Comparison of ENCODE assay signal across 29 cellular contexts in genomic region chr9:109213300-109214121, GRCh38. TPM values are rescaled to one million over a fixed set of nuclear protein-coding genes. Genes with fewer than 3 reads are reported as not detected.
A peak's percentile ranks its signal among the peaks of the same experiment; 100 is the strongest.
DNase-seq lines count a peak whose midpoint lies in the region; ATAC-seq and TF ChIP-seq lines count a peak whose summit lies in the region.
"Had no signal": no experiment of that assay in that cellular context is flagged by ENCODE, and none has a peak within 500 bp of the region (broad histone marks: within the 10 kb centered on the region; RNA-seq: fewer than 3 reads in every experiment).

No MANE protein-coding gene starts in this region.

- no peak for TF ChIP-seq CTCF in Caco-2 (IDR thresholded peaks at IDR 0.05; ENCODE audit: insufficient read depth in 1 of 2, low read depth in 1 of 2, low read length in 1 of 2, severe bottlenecking in 1 of 2, unreplicated experiment in 1 of 2)

- H4K12ac ChIP-seq in trophoblast cell (ENCODE audit: low read depth, low read length), result no peak overlapping the region

- WGBS in right cardiac atrium, result 68% methylated on average over 11 of the region's 11 CpGs
- WGBS in trophoblast cell (ENCODE audit: extremely low coverage, insufficient coverage, insufficient read length), result no CpG with 5 or more reads among the region's 11 CpGs

- ATAC-seq in Right ventricle myocardium inferior, result peak; percentile 74
- ATAC-seq in right cardiac atrium, result peak; percentile 41 to 49
- ATAC-seq: body of pancreas; left colon; stimulated activated naive CD8-positive, alpha-beta T cell treated with anti-CD3 and anti-CD28 coated beads, Interleukin-15, Interleukin-2, amounts not matched to agents 100 U/mL and 50 U/mL, for 24 hours had no signal

- H3K4ac ChIP-seq in trophoblast cell (ENCODE audit: low read depth, low read length), result no peak overlapping the region

- H2AK5ac ChIP-seq in trophoblast cell (ENCODE audit: low read length), result no peak overlapping the region

- H3K4me3 ChIP-seq in right cardiac atrium (ENCODE audit: low read length) (no peak overlapping the region), Caco-2 (ENCODE audit: low read depth, low read length) (no peak overlapping the region), trophoblast cell (ENCODE audit: low read depth, low read length) (no peak overlapping the region)
- H3K4me3 ChIP-seq: body of pancreas, esophagus squamous epithelium, ovary, smooth muscle cell, testis, vagina had no signal

- no peak overlapping the region for H2BK12ac ChIP-seq in trophoblast cell (ENCODE audit: low read length)

- CTCF ChIA-PET in Caco-2 (lab: Charles Lee), result no interaction called here

- H3K9me3 ChIP-seq in right cardiac atrium (ENCODE audit: control insufficient read depth, low read length) (no peaks in the 10 kb centered on the region), Caco-2 (no peaks in the 10 kb centered on the region), trophoblast cell (ENCODE audit: insufficient read depth, low read depth, low read length) (no peaks in the 10 kb centered on the region)
- H3K9me3 ChIP-seq: BE2C, body of pancreas, esophagus squamous epithelium, ovary, testis, vagina had no signal

- no peak overlapping the region for H4K8ac ChIP-seq in trophoblast cell (ENCODE audit: low read depth, low read length)

- H3K4me3 Mint-ChIP-seq in Caco-2 (ENCODE audit: unreplicated experiment), result no peak overlapping the region
- H3K4me3 Mint-ChIP-seq: activated T-helper 1 cell treated with anti-CD3 and anti-CD28 coated beads, Interleukin-12 subunit alpha, Interleukin-12 subunit beta, Interleukin-2, Interleukin-4 antibody, amounts not matched to agents 30 ng/mL and 10 ng/mL and 1 ng/mL, durations not matched to agents 14 hours and 24 hours and 36 hours; HFFc6 had no signal

- H3K4me2 ChIP-seq in trophoblast cell (ENCODE audit: low read length), result no peak overlapping the region
- H3K4me2 ChIP-seq: smooth muscle cell had no signal

- H3K79me1 ChIP-seq in trophoblast cell (ENCODE audit: low read length), result no peaks in the 10 kb centered on the region

- no peak overlapping the region for H3K23ac ChIP-seq in trophoblast cell (ENCODE audit: low read length)

- no peaks in the 10 kb centered on the region for H3K36me3 Mint-ChIP-seq in Caco-2 (ENCODE audit: insufficient read depth, unreplicated experiment)

- H3K9me3 Mint-ChIP-seq in Caco-2 (ENCODE audit: unreplicated experiment), result no peaks in the 10 kb centered on the region
- H3K9me3 Mint-ChIP-seq: activated T-helper 1 cell treated with anti-CD3 and anti-CD28 coated beads, Interleukin-12 subunit alpha, Interleukin-12 subunit beta, Interleukin-2, Interleukin-4 antibody, amounts not matched to agents 30 ng/mL and 10 ng/mL and 1 ng/mL, durations not matched to agents 14 hours and 24 hours and 36 hours; HFFc6 had no signal

- H3K79me2 ChIP-seq in trophoblast cell (ENCODE audit: control insufficient read depth, insufficient read depth, low read length, poor library complexity), result no peaks in the 10 kb centered on the region

- H4K91ac ChIP-seq in trophoblast cell (ENCODE audit: low read depth, low read length), result no peak overlapping the region

- BruUV-seq in Caco-2 (replicated peaks; lab: Mats Ljungman, UMichigan), result no TSS peak

- POLR2A ChIA-PET in Caco-2 (lab: Charles Lee), result no interaction called here

- H3K27ac ChIP-seq in right cardiac atrium (ENCODE audit: low read length) (peak overlapping the region; percentile 66), trophoblast cell (ENCODE audit: low read depth, low read length) (no peak overlapping the region)
- H3K27ac ChIP-seq: body of pancreas, esophagus squamous epithelium, ovary, testis, vagina had no signal

- intact Hi-C loops in Right ventricle myocardium inferior (cut with DNase I) (no loop called here), cardiac septum (cut with DNase I) (no loop called here), right cardiac atrium (cut with DNase I) (no loop called here), Caco-2 (cut with micrococcal nuclease; ENCODE audit: unreplicated experiment) (no loop called here)

- no peak overlapping the region for H2BK120ac ChIP-seq in trophoblast cell (ENCODE audit: insufficient read depth, low read length, poor library complexity)

- DNase-seq in Right ventricle myocardium inferior (ENCODE audit: missing footprints) (no peak), cardiac septum (ENCODE audit: low spot score) (no peak), amniotic epithelial cell (ENCODE audit: low read depth) (peak; percentile 32), right cardiac atrium (peak in 1 of 3 donors; percentile 21), Caco-2 (no peak), trophoblast cell (no peak)
- no peak for DNase-seq in activated CD8-positive, alpha-beta memory T cell treated with anti-CD3 and anti-CD28 coated beads for 24 hours
- DNase-seq: activated naive CD4-positive, alpha-beta T cell treated with Interleukin-2 at 50 U/mL for 16 hours; BE2C; body of pancreas; DMS153; esophagus squamous epithelium; foreskin melanocyte; GOT3; HFFc6; IMR-90; left colon; mesenchymal stem cell; NCI-H187 treated with DMSO at 0.1 percent for 48 hours; NCI-H2227 treated with DMSO at 0.1 percent for 48 hours; NCI-H82; stimulated activated naive CD8-positive, alpha-beta T cell treated with anti-CD3 and anti-CD28 coated beads, Interleukin-15, Interleukin-2, amounts not matched to agents 100 U/mL and 50 U/mL, for 24 hours; T-helper 1 cell; testis had no signal

- no peaks in the 10 kb centered on the region for H3K36me3 ChIP-seq in Caco-2 (ENCODE audit: control insufficient read depth, insufficient read depth, low read length)
- H3K36me3 ChIP-seq in trophoblast cell (ENCODE audit: control insufficient read depth in 1 of 2, insufficient read depth in 2 of 2, low read length in 2 of 2), result no peaks in the 10 kb centered on the region
- H3K36me3 ChIP-seq: BE2C, esophagus squamous epithelium, ovary, vagina had no signal

- H2BK5ac ChIP-seq in trophoblast cell (ENCODE audit: low read depth, low read length, poor library complexity), result no peak overlapping the region

- no peaks in the 10 kb centered on the region for H3K4me1 Mint-ChIP-seq in Caco-2 (ENCODE audit: low read depth, unreplicated experiment)

- no peak overlapping the region for H3K9ac ChIP-seq in trophoblast cell (ENCODE audit: low read length)

- no peak overlapping the region for H3K14ac ChIP-seq in trophoblast cell (ENCODE audit: low read length)

- H3K27ac Mint-ChIP-seq in Caco-2 (ENCODE audit: unreplicated experiment), result no peak overlapping the region
- H3K27ac Mint-ChIP-seq: activated T-helper 1 cell treated with anti-CD3 and anti-CD28 coated beads, Interleukin-12 subunit alpha, Interleukin-12 subunit beta, Interleukin-2, Interleukin-4 antibody, amounts not matched to agents 30 ng/mL and 10 ng/mL and 1 ng/mL, durations not matched to agents 14 hours and 24 hours and 36 hours; HFFc6 had no signal

- H3K18ac ChIP-seq in trophoblast cell (ENCODE audit: low read length), result no peak overlapping the region

- H3K27me3 Mint-ChIP-seq in Caco-2 (ENCODE audit: insufficient read depth, unreplicated experiment), result peaks cover 2% of the 10 kb centered on the region

- H3K4me1 ChIP-seq in right cardiac atrium (ENCODE audit: control insufficient read depth, insufficient read depth, low read length) (no peaks in the 10 kb centered on the region), Caco-2 (no peaks in the 10 kb centered on the region), trophoblast cell (ENCODE audit: control insufficient read depth in 1 of 2, insufficient read depth in 2 of 2, low read length in 2 of 2) (no peaks in the 10 kb centered on the region)
- H3K4me1 ChIP-seq: BE2C, esophagus squamous epithelium, testis, vagina had no signal

- no peaks in the 10 kb centered on the region for H3K27me3 ChIP-seq in right cardiac atrium (ENCODE audit: control insufficient read depth, insufficient read depth)
- H3K27me3 ChIP-seq in Caco-2 (replicated peaks; ENCODE audit: control insufficient read depth, insufficient read depth, low read length), result no peaks in the 10 kb centered on the region
- no peaks in the 10 kb centered on the region for H3K27me3 ChIP-seq in trophoblast cell (ENCODE audit: insufficient read depth, low read length)
- H3K27me3 ChIP-seq: BE2C, body of pancreas, ovary, testis, vagina had no signal

- no peak overlapping the region for H2AFZ ChIP-seq in trophoblast cell (ENCODE audit: insufficient read depth, low read length, poor library complexity)

RNA-seq across cellular contexts. Expression of gene FRRS1L, which starts 46.5 kb away (rescaled TPM):
- total RNA-seq in Right ventricle myocardium inferior (1.8 TPM), cardiac septum (0.81 TPM), right cardiac atrium (1 to 10 TPM; 3.9 to 5.9 (median 4.4) TPM), Caco-2 (2022) (0.30 TPM in 1 of 2 replicates, not detected in the other)
- 0.91 TPM for polyA plus RNA-seq in right cardiac atrium
- 0.04 and 0.10 TPM in 2 replicates for polyA plus RNA-seq in trophoblast cell (2013)
- total RNA-seq: activated T-helper 1 cell treated with anti-CD3 and anti-CD28 coated beads, Interleukin-12 subunit alpha, Interleukin-12 subunit beta, Interleukin-2, Interleukin-4 antibody, amounts not matched to agents 30 ng/mL and 10 ng/mL and 1 ng/mL, durations not matched to agents 14 hours and 24 hours and 36 hours; HFFc6; RPMI7951 had no signal
- polyA plus RNA-seq: smooth muscle cell had no signal
